Comparison of ENCODE assay signal across 8 cellular contexts in the genomic region with DNA sequence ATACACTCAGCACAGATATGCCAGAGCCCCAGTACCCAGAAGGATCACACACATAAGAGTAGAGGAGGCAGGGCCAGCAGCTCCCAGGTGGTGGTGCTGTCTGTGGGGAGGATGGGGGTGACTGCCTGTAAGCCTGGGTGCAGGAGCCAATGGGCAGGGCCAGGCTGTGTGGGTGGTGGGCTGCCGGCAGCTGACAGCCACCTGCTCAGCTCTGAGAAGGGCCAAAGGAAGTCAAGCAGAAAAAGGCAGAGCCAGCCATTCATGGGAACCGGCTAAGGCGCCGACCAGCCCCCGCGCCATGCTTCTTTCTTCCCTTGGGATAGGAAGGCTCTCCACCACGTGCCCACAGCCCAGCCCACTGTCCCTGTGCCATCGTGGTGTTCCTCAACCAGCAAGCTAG. TPM values are rescaled to one million over a fixed set of nuclear protein-coding genes. Genes with fewer than 3 reads are reported as not detected.
A peak's percentile ranks its signal among the peaks of the same experiment; 100 is the strongest.
DNase-seq lines count a peak whose midpoint lies in the region; ATAC-seq and TF ChIP-seq lines count a peak whose summit lies in the region.

No MANE protein-coding gene starts in this region.

- CTCF ChIA-PET in GM10248 (lab: Yijun Ruan, JAX) = interaction anchor here (2.7 to 39.3 kb wide), 4 partner anchors 11 to 34 kb away, joined by 11 to 1775 read pairs (median 64); a partner anchor contains a TSS
- CTCF ChIA-PET in activated CD4-positive, alpha-beta memory T cell treated with anti-CD3 and anti-CD28 coated beads, Interleukin-2, amount 10 ng/mL, durations not matched to agents 7 days and 5 days (lab: Charles Lee) = interaction anchor here (1.3 to 1.4 kb wide), 2 partner anchors 12 to 82 kb away, joined by 4 read pairs; no protein-coding TSS in a partner anchor

- TF ChIP-seq CTCF in GM10248 (IDR thresholded peaks at IDR 0.05; ENCODE audit: control extremely low read depth, extremely low read depth, low read depth, missing control alignments) (no peak), glutamatergic neuron (IDR thresholded peaks at IDR 0.05; ENCODE audit: partially characterized antibody, unreplicated experiment) (no peak)

- peak overlapping the region; percentile 47 for H3K4me3 Mint-ChIP-seq in glutamatergic neuron (ENCODE audit: unreplicated experiment)
- no peak overlapping the region for H3K4me3 Mint-ChIP-seq in activated CD4-positive, alpha-beta memory T cell treated with anti-CD3 and anti-CD28 coated beads, Interleukin-2, amount 10 ng/mL, durations not matched to agents 7 days and 5 days

- H3K36me3 Mint-ChIP-seq in glutamatergic neuron (ENCODE audit: unreplicated experiment) = no peaks in the 10 kb centered on the region
- no peaks in the 10 kb centered on the region for H3K36me3 Mint-ChIP-seq in activated CD4-positive, alpha-beta memory T cell treated with anti-CD3 and anti-CD28 coated beads, Interleukin-2, amount 10 ng/mL, durations not matched to agents 7 days and 5 days (ENCODE audit: low read depth)

- H3K4me1 Mint-ChIP-seq in glutamatergic neuron (ENCODE audit: low read depth, unreplicated experiment) = peaks cover 69% of the 10 kb centered on the region
- peaks cover 26% of the 10 kb centered on the region for H3K4me1 Mint-ChIP-seq in activated CD4-positive, alpha-beta memory T cell treated with anti-CD3 and anti-CD28 coated beads, Interleukin-2, amount 10 ng/mL, durations not matched to agents 7 days and 5 days

- ATAC-seq in GM19438 (IDR thresholded peaks at IDR 0.05; ENCODE audit: low read depth, unreplicated experiment) (peak; percentile 52), HG03460 (IDR thresholded peaks at IDR 0.05; ENCODE audit: unreplicated experiment) (peak; percentile 60)
- ATAC-seq in activated CD4-positive, CD25-positive, alpha-beta regulatory T cell treated with anti-CD3 and anti-CD28 coated beads, Interleukin-2, amount 50 U/mL, for 24 hours = no peak

- peaks cover 10% of the 10 kb centered on the region for H3K9me3 Mint-ChIP-seq in glutamatergic neuron (ENCODE audit: unreplicated experiment)
- H3K9me3 Mint-ChIP-seq in activated CD4-positive, alpha-beta memory T cell treated with anti-CD3 and anti-CD28 coated beads, Interleukin-2, amount 10 ng/mL, durations not matched to agents 7 days and 5 days = no peaks in the 10 kb centered on the region

- peak; percentile 72 for DNase-seq in GM10248 (ENCODE audit: extremely low spot score)
- DNase-seq in glutamatergic neuron = no peak
- no peak for DNase-seq in SKM-1 treated with dmso at 0.1 percent for 144 hours (lab: John Stamatoyannopoulos, UW; ENCODE audit: unreplicated experiment)
- DNase-seq in A172 (ENCODE audit: low spot score) = no peak
- no peak for DNase-seq in activated CD4-positive, alpha-beta memory T cell treated with anti-CD3 and anti-CD28 coated beads, Interleukin-2, amount 10 ng/mL, durations not matched to agents 7 days and 5 days

- peak overlapping the region; percentile 76 for H3K27ac Mint-ChIP-seq in glutamatergic neuron (ENCODE audit: unreplicated experiment)
- H3K27ac Mint-ChIP-seq in activated CD4-positive, alpha-beta memory T cell treated with anti-CD3 and anti-CD28 coated beads, Interleukin-2, amount 10 ng/mL, durations not matched to agents 7 days and 5 days = no peak overlapping the region

- POLR2A ChIA-PET in GM10248 (lab: Yijun Ruan, JAX) = interaction anchor here (0.6 kb wide), 1 partner anchor 13 kb away, joined by 5 read pairs; no protein-coding TSS in a partner anchor
- POLR2A ChIA-PET in activated CD4-positive, alpha-beta memory T cell treated with anti-CD3 and anti-CD28 coated beads, Interleukin-2, amount 10 ng/mL, durations not matched to agents 7 days and 5 days (lab: Charles Lee) = interaction anchor here (1.4 kb wide), 2 partner anchors 12 to 48 kb away, joined by 3 to 5 read pairs; no protein-coding TSS in a partner anchor

- H3K27me3 Mint-ChIP-seq in glutamatergic neuron (ENCODE audit: unreplicated experiment) = peaks cover 11% of the 10 kb centered on the region
- no peaks in the 10 kb centered on the region for H3K27me3 Mint-ChIP-seq in activated CD4-positive, alpha-beta memory T cell treated with anti-CD3 and anti-CD28 coated beads, Interleukin-2, amount 10 ng/mL, durations not matched to agents 7 days and 5 days

RNA-seq across cellular contexts. Expression of a gene that starts 14.1 kb away (rescaled TPM):
- total RNA-seq in glutamatergic neuron (ENCODE audit: unreplicated experiment) = 156 TPM
- total RNA-seq in A172 (2014; rRNA removed; shearing (Covaris generic)) = 2.0 and 2.5 TPM in 2 replicates
- total RNA-seq in activated CD4-positive, alpha-beta memory T cell treated with anti-CD3 and anti-CD28 coated beads, Interleukin-2, amount 10 ng/mL, durations not matched to agents 7 days and 5 days = 10 to 100 TPM; 31.0 to 32.0 TPM

RNA-seq across cellular contexts. Expression of a gene that starts 35.7 kb away (rescaled TPM):
- total RNA-seq in glutamatergic neuron (ENCODE audit: unreplicated experiment) = 93.9 TPM
- 16.9 and 50.8 TPM in 2 replicates for total RNA-seq in A172 (2014; rRNA removed; shearing (Covaris generic))
- total RNA-seq in activated CD4-positive, alpha-beta memory T cell treated with anti-CD3 and anti-CD28 coated beads, Interleukin-2, amount 10 ng/mL, durations not matched to agents 7 days and 5 days = 10 to 100 TPM; 85.1 to 95.4 TPM

Comparison
In these comparisons a context has a peak if more than half of its experiments do, and no peak if none do; other contexts are left out.
1. ATAC-seq: peak in GM19438 (single experiment) and HG03460 (single experiment); none in activated CD4-positive, CD25-positive, alpha-beta regulatory T cell treated with anti-CD3 and anti-CD28 coated beads, Interleukin-2, amount 50 U/mL, for 24 hours (0 of 2).